9 cellular contexts compared by ENCODE assay signal in genomic region chr12:68446896-68447806, GRCh38.
DNase-seq lines count a peak whose midpoint lies in the region; ATAC-seq and TF ChIP-seq lines count a peak whose summit lies in the region.
"Had no signal": no experiment of that assay in that cellular context is flagged by ENCODE, and none has a peak within 500 bp of the region (broad histone marks: within the 10 kb centered on the region; RNA-seq: fewer than 3 reads in every experiment).

No MANE protein-coding gene starts in this region.

- no peak overlapping the region for H3K4me2 ChIP-seq in IMR-90 (ENCODE audit: low read depth, low read length)

- H3K4me1 Mint-ChIP-seq in CD4-positive, alpha-beta memory T cell = peaks cover 32 to 68% (median 58%) of the 10 kb centered on the region in 4 donors

- no TSS peak for BruUV-seq in IMR-90 (replicated peaks; lab: Mats Ljungman, UMichigan)

- no peaks in the 10 kb centered on the region for H3K27me3 ChIP-seq in CD4-positive, alpha-beta memory T cell (ENCODE audit: insufficient read depth, low read length)
- no peaks in the 10 kb centered on the region for H3K27me3 ChIP-seq in IMR-90 (ENCODE audit: control insufficient read depth, insufficient read depth, low read length)
- H3K27me3 ChIP-seq in suprapubic skin = no peaks in the 10 kb centered on the region
- H3K27me3 ChIP-seq in foreskin keratinocyte = no peaks in the 10 kb centered on the region

- no peak for DNase-seq in CD4-positive, alpha-beta memory T cell
- DNase-seq in IMR-90 (no peak), islet precursor cell (peak; percentile 74), suprapubic skin (ENCODE audit: low spot score in 2 of 2) (no peak), foreskin keratinocyte (no peak)
- DNase-seq: NCI-H1092 had no signal

- no peaks in the 10 kb centered on the region for H3K9me3 ChIP-seq in CD4-positive, alpha-beta memory T cell (ENCODE audit: control insufficient read depth in 1 of 2, low read length in 2 of 2)
- no peaks in the 10 kb centered on the region for H3K9me3 ChIP-seq in IMR-90 (ENCODE audit: control insufficient read depth, insufficient read depth, low read length)
- no peaks in the 10 kb centered on the region for H3K9me3 ChIP-seq in suprapubic skin

- peaks cover 58% of the 10 kb centered on the region for H3K4me1 ChIP-seq in CD4-positive, alpha-beta memory T cell (ENCODE audit: insufficient read depth, low read length)
- H3K4me1 ChIP-seq in IMR-90 (ENCODE audit: control insufficient read depth, insufficient read depth, low read length) (peaks cover 6% of the 10 kb centered on the region), suprapubic skin (peaks cover 20% of the 10 kb centered on the region), foreskin keratinocyte (no peaks in the 10 kb centered on the region)

- H3K23ac ChIP-seq in IMR-90 (ENCODE audit: low read depth, low read length) = no peak overlapping the region

- no peak overlapping the region for H3K18ac ChIP-seq in IMR-90 (ENCODE audit: low read depth, low read length)

- no peak overlapping the region for H3K14ac ChIP-seq in IMR-90 (replicated peaks; ENCODE audit: low read depth, low read length)

- no peak overlapping the region for H4K5ac ChIP-seq in IMR-90 (ENCODE audit: low read depth, low read length)

- no peak for TF ChIP-seq RAD21 in IMR-90 (IDR thresholded peaks at IDR 0.05; ENCODE audit: low read length)

- no peaks in the 10 kb centered on the region for H3K36me3 Mint-ChIP-seq in CD4-positive, alpha-beta memory T cell

- TF ChIP-seq CTCF in IMR-90 (conservative IDR thresholded peaks at IDR 0.05; ENCODE audit: low read depth, low read length) (no peak), VCaP (conservative IDR thresholded peaks at IDR 0.05) (no peak), suprapubic skin (IDR thresholded peaks at IDR 0.05) (no peak), foreskin keratinocyte (conservative IDR thresholded peaks at IDR 0.05) (no peak)

- H3K36me3 ChIP-seq in CD4-positive, alpha-beta memory T cell (ENCODE audit: insufficient read depth, low read length) = no peaks in the 10 kb centered on the region
- H3K36me3 ChIP-seq in IMR-90 (ENCODE audit: control insufficient read depth, insufficient read depth, low read length) (no peaks in the 10 kb centered on the region), suprapubic skin (no peaks in the 10 kb centered on the region)

- no peak for TF ChIP-seq EP300 in suprapubic skin (IDR thresholded peaks at IDR 0.05)

- H2BK5ac ChIP-seq in IMR-90 (ENCODE audit: low read depth, low read length, poor library complexity, severe bottlenecking) = no peak overlapping the region

- TF ChIP-seq POLR2A in IMR-90 (IDR thresholded peaks at IDR 0.05; ENCODE audit: low read depth, low read length) (no peak), suprapubic skin (IDR thresholded peaks at IDR 0.05) (no peak)

- no peak overlapping the region for H4K91ac ChIP-seq in IMR-90 (ENCODE audit: insufficient read depth, low read depth, low read length)

- no peak overlapping the region for H2BK20ac ChIP-seq in IMR-90 (ENCODE audit: low read depth, low read length)

- no peaks in the 10 kb centered on the region for H3K9me1 ChIP-seq in IMR-90 (ENCODE audit: insufficient read depth, low read length)

- no peak overlapping the region for H2BK120ac ChIP-seq in IMR-90 (ENCODE audit: low read depth, low read length)

- H3K79me1 ChIP-seq in IMR-90 (ENCODE audit: low read depth in 1 of 2, low read length in 2 of 2) = no peaks in the 10 kb centered on the region

- H3K27ac ChIP-seq in CD4-positive, alpha-beta memory T cell (ENCODE audit: low read depth, low read length) = no peak overlapping the region
- H3K27ac ChIP-seq in IMR-90 (ENCODE audit: insufficient read depth, low read length) (no peak overlapping the region), VCaP (peak overlapping the region; percentile 49), suprapubic skin (no peak overlapping the region), foreskin keratinocyte (no peak overlapping the region)

- peaks cover 0 to 13% (median 5%) of the 10 kb centered on the region in 8 donors for H3K9me3 Mint-ChIP-seq in CD4-positive, alpha-beta memory T cell

- intact Hi-C loops in CD4-positive, alpha-beta memory T cell (cut with micrococcal nuclease) = no loop called here
- intact Hi-C loops in IMR-90 (cut with micrococcal nuclease) = no loop called here

- no peak overlapping the region for H2BK15ac ChIP-seq in IMR-90 (ENCODE audit: low read depth, low read length)

- peak overlapping the region in 7 of 8 donors; percentile 6 to 63 (median 55) for H3K4me3 Mint-ChIP-seq in CD4-positive, alpha-beta memory T cell

- no peak overlapping the region for H2AK9ac ChIP-seq in IMR-90 (replicated peaks; ENCODE audit: low read depth, low read length, poor library complexity)

- H3K4me3 ChIP-seq in CD4-positive, alpha-beta memory T cell (ENCODE audit: low read length in 2 of 2) = no peak overlapping the region
- H3K4me3 ChIP-seq in IMR-90 (ENCODE audit: insufficient read depth, low read depth, low read length) = no peak overlapping the region
- H3K4me3 ChIP-seq in suprapubic skin = no peak overlapping the region

- H3K4ac ChIP-seq in IMR-90 (ENCODE audit: low read depth, low read length) = no peak overlapping the region

- dilution Hi-C loops in IMR-90 (cut with HindIII; ENCODE audit: low sequenced_read_pairs, unreplicated experiment) = no loop called here

- H3K27ac Mint-ChIP-seq in CD4-positive, alpha-beta memory T cell = peak overlapping the region in 5 of 7 donors; percentile 51 to 91 (median 77)

- no peaks in the 10 kb centered on the region for H4K20me1 ChIP-seq in IMR-90 (ENCODE audit: insufficient read depth, low read length)

- in situ Hi-C loops in IMR-90 (cut with MboI; ENCODE audit: low sequenced_read_pairs) = no loop called here

- H2AK5ac ChIP-seq in IMR-90 (ENCODE audit: low read depth, low read length) = no peak overlapping the region

- no peak overlapping the region for H3K9ac ChIP-seq in IMR-90 (ENCODE audit: low read depth, low read length)

- no peak overlapping the region for H4K8ac ChIP-seq in IMR-90 (ENCODE audit: low read depth in 2 of 2, low read length in 2 of 2)

- POLR2A ChIA-PET in CD4-positive, alpha-beta memory T cell (lab: Charles Lee; ENCODE audit: partially characterized antibody) = interaction anchor here (0.7 to 1.5 kb wide), 4 partner anchors 15 to 163 kb away, joined by 3 to 5 read pairs (median 4); partner anchors contain the start of gene RAP1B
- POLR2A ChIA-PET in IMR-90 (lab: Charles Lee; ENCODE audit: unreplicated experiment) = interaction anchor here (0.6 kb wide), 1 partner anchor 362 kb away, joined by 10 read pairs; no protein-coding TSS in a partner anchor

- CTCF ChIA-PET in CD4-positive, alpha-beta memory T cell (lab: Charles Lee; ENCODE audit: partially characterized antibody) = interaction anchor here (1.2 to 1.4 kb wide), 2 partner anchors 11 to 89 kb away, joined by 3 to 4 read pairs; no protein-coding TSS in a partner anchor
- CTCF ChIA-PET in IMR-90 (lab: Yijun Ruan, JAX) = interaction anchor here (0.7 kb wide), 1 partner anchor 22 kb away, joined by 5 read pairs; no protein-coding TSS in a partner anchor

- WGBS in IMR-90 (ENCODE audit: extremely low coverage in 2 of 2, insufficient read length in 1 of 2), 2 experiments = 79% methylated on average over 2 of the region's 7 CpGs; no CpG with 5 or more reads in 1 of the 2 experiments
- WGBS in suprapubic skin = 55% methylated on average over 7 of the region's 7 CpGs

- ATAC-seq in IMR-90 (ENCODE audit: low read depth) (no peak), HG02840 (IDR thresholded peaks at IDR 0.05; ENCODE audit: low FRiP score, unreplicated experiment) (no peak), HG03432 (IDR thresholded peaks at IDR 0.05; ENCODE audit: unreplicated experiment) (no peak), foreskin keratinocyte (no peak)

- no peak overlapping the region for H2AFZ ChIP-seq in IMR-90 (replicated peaks; ENCODE audit: low read length, poor library complexity)

- H3K27me3 Mint-ChIP-seq in CD4-positive, alpha-beta memory T cell = no peaks in the 10 kb centered on the region

- no peak overlapping the region for H3K56ac ChIP-seq in IMR-90 (ENCODE audit: extremely low read depth, insufficient read depth, low read length)

TF ChIP-seq in IMR-90, 13 proteins besides CTCF, POLR2A, EP300 and RAD21:
- TF ChIP-seq MAFK (IDR thresholded peaks at IDR 0.05; ENCODE audit: low read depth, low read length) = no peak
- TF ChIP-seq BHLHE40 (IDR thresholded peaks at IDR 0.05; ENCODE audit: low read depth, low read length) = no peak
- TF ChIP-seq CEBPB (IDR thresholded peaks at IDR 0.05; ENCODE audit: low read depth, low read length) = peak; percentile 61
- TF ChIP-seq MXI1 (IDR thresholded peaks at IDR 0.05; ENCODE audit: borderline replicate concordance, low read depth, low read length) = no peak
